Comparison of ENCODE assay signal across 15 cellular contexts in genomic region chr17:44734272-44734671, GRCh38. TPM values are rescaled to one million over a fixed set of nuclear protein-coding genes. Genes with fewer than 3 reads are reported as not detected.
DNase-seq lines count a peak whose midpoint lies in the region; FAIRE-seq and TF ChIP-seq lines count a peak whose summit lies in the region.
"Had no signal": no experiment of that assay in that cellular context is flagged by ENCODE, and none has a peak within 500 bp of the region (broad histone marks: within the 10 kb centered on the region; RNA-seq: fewer than 3 reads in every experiment).

No MANE protein-coding gene starts in this region.

- H3K4me1 Mint-ChIP-seq in nephron progenitor cell = no peaks in the 10 kb centered on the region
- H3K4me1 Mint-ChIP-seq: B cell had no signal

- H3K27me3 Mint-ChIP-seq in nephron progenitor cell (ENCODE audit: low read depth, poor library complexity) = no peaks in the 10 kb centered on the region
- H3K27me3 Mint-ChIP-seq: B cell had no signal

- TF ChIP-seq CTCF in bronchial epithelial cell (IDR thresholded peaks at IDR 0.05; ENCODE audit: insufficient read depth, low read length, severe bottlenecking) (no peak), nephron progenitor cell (IDR thresholded peaks at IDR 0.05) (no peak), WERI-Rb-1 (IDR thresholded peaks at IDR 0.05; ENCODE audit: low read depth, low read length) (no peak)

- H3K4me3 Mint-ChIP-seq in nephron progenitor cell = no peak overlapping the region
- H3K4me3 Mint-ChIP-seq: B cell; CD8-positive, alpha-beta T cell had no signal

- peak overlapping the region; percentile 36 for H3K27ac ChIP-seq in skeletal muscle tissue (ENCODE audit: low read depth, low read length)
- H3K27ac ChIP-seq in WERI-Rb-1 = no peak overlapping the region
- H3K27ac ChIP-seq in caudate nucleus (ENCODE audit: low read depth, low read length) = no peak overlapping the region
- H3K27ac ChIP-seq: BLaER1 treated with 17β-estradiol and CSF1 and Interleukin-3, amounts not matched to agents 10 nM and 100 nM; GM23248 had no signal

- H3K9me3 ChIP-seq in skeletal muscle tissue (ENCODE audit: control insufficient read depth in 3 of 3, low read length in 3 of 3) (no peaks in the 10 kb centered on the region), WERI-Rb-1 (ENCODE audit: severe bottlenecking) (no peaks in the 10 kb centered on the region)
- H3K9me3 ChIP-seq: BLaER1 treated with 17β-estradiol and CSF1 and Interleukin-3, amounts not matched to agents 10 nM and 100 nM; HAP-1 had no signal

- no peak overlapping the region for H3K4me3 ChIP-seq in bronchial epithelial cell (ENCODE audit: low read depth, low read length)
- H3K4me3 ChIP-seq in skeletal muscle tissue (ENCODE audit: low read length in 3 of 3) = no peak overlapping the region
- H3K4me3 ChIP-seq in WERI-Rb-1 (ENCODE audit: low read depth, low read length) = no peak overlapping the region
- H3K4me3 ChIP-seq: BLaER1 treated with 17β-estradiol and CSF1 and Interleukin-3, amounts not matched to agents 10 nM and 100 nM; GM12878; GM23248; HAP-1 had no signal

- no peaks in the 10 kb centered on the region for H3K27me3 ChIP-seq in bronchial epithelial cell (ENCODE audit: control insufficient read depth, insufficient read depth, low read length)
- no peaks in the 10 kb centered on the region for H3K27me3 ChIP-seq in skeletal muscle tissue (ENCODE audit: control insufficient read depth in 3 of 3, insufficient read depth in 3 of 3, low read length in 3 of 3)
- H3K27me3 ChIP-seq in WERI-Rb-1 (ENCODE audit: insufficient read depth, low read depth, severe bottlenecking) = no peaks in the 10 kb centered on the region
- H3K27me3 ChIP-seq: BLaER1 treated with 17β-estradiol and CSF1 and Interleukin-3, amounts not matched to agents 10 nM and 100 nM had no signal

- H3K27ac Mint-ChIP-seq in nephron progenitor cell = peak overlapping the region; percentile 21
- H3K27ac Mint-ChIP-seq: B cell; CD8-positive, alpha-beta T cell had no signal

- peaks cover 0 to 10% (median 9%) of the 10 kb centered on the region in 3 donors for H3K4me1 ChIP-seq in skeletal muscle tissue (ENCODE audit: control insufficient read depth in 3 of 3, insufficient read depth in 3 of 3, low read length in 3 of 3)
- H3K4me1 ChIP-seq: HAP-1 had no signal

- peaks cover 3% of the 10 kb centered on the region for H3K36me3 ChIP-seq in bronchial epithelial cell (ENCODE audit: control insufficient read depth, insufficient read depth, low read length)
- H3K36me3 ChIP-seq in skeletal muscle tissue (ENCODE audit: control insufficient read depth in 3 of 3, insufficient read depth in 3 of 3, low read length in 3 of 3) = peaks cover 5 to 12% (median 6%) of the 10 kb centered on the region in 3 donors
- peaks cover 33% of the 10 kb centered on the region for H3K36me3 ChIP-seq in WERI-Rb-1

- H3K9ac ChIP-seq in skeletal muscle tissue (ENCODE audit: low read depth in 1 of 3, low read length in 3 of 3) = no peak overlapping the region
- H3K9ac ChIP-seq: BLaER1 treated with 17β-estradiol and CSF1 and Interleukin-3, amounts not matched to agents 10 nM and 100 nM; GM23248 had no signal

- DNase-seq in bronchial epithelial cell (ENCODE audit: low read depth) (no peak), nephron progenitor cell (no peak), WERI-Rb-1 (no peak), NCI-H2227 (lab: John Stamatoyannopoulos, UW; ENCODE audit: unreplicated experiment) (no peak), caudate nucleus (lab: John Stamatoyannopoulos, UW) (no peak)
- DNase-seq: CD8-positive, alpha-beta T cell; DND-41; EL; GM23248 had no signal

- FAIRE-seq in bronchial epithelial cell (lab: Jason Lieb, UNC) = peak; percentile 52
- FAIRE-seq: GM12878, GM19239 had no signal

- peaks cover 42% of the 10 kb centered on the region for H3K36me3 Mint-ChIP-seq in nephron progenitor cell (ENCODE audit: low read depth)

- H3K9me3 Mint-ChIP-seq in nephron progenitor cell = no peaks in the 10 kb centered on the region
- H3K9me3 Mint-ChIP-seq: CD8-positive, alpha-beta T cell had no signal

RNA-seq across cellular contexts. Expression of gene ADAM11, which starts 24.5 kb away (rescaled TPM):
- total RNA-seq in bronchial epithelial cell (0.13 and 0.53 TPM in 2 replicates), skeletal muscle tissue (0.52 TPM)

RNA-seq across cellular contexts. Expression of gene DBF4B, which starts 25.8 kb away (rescaled TPM):
- total RNA-seq in bronchial epithelial cell (0.51 and 0.79 TPM in 2 replicates), skeletal muscle tissue (2.6 TPM)

RNA-seq across cellular contexts. Expression of gene CCDC43, which starts 44.7 kb away (rescaled TPM):
- total RNA-seq in bronchial epithelial cell (46.1 and 47.1 TPM in 2 replicates), skeletal muscle tissue (29.7 TPM)
